22 cellular contexts compared by ENCODE assay signal in genomic region chr6:33726696-33727095, GRCh38. TPM values are rescaled to one million over a fixed set of nuclear protein-coding genes. Genes with fewer than 3 reads are reported as not detected.
"Had no signal": no experiment of that assay in that cellular context is flagged by ENCODE, and none has a peak within 500 bp of the region (broad histone marks: within the 10 kb centered on the region; RNA-seq: fewer than 3 reads in every experiment).

No MANE protein-coding gene starts in this region.

- H3K4me1 ChIP-seq: foreskin keratinocyte, suprapubic skin had no signal

- H3K27me3 ChIP-seq: cardiac muscle cell, neural progenitor cell, sigmoid colon, thyroid gland had no signal

- ATAC-seq: foreskin keratinocyte; left lung; mucosa of descending colon; naive thymus-derived CD8-positive, alpha-beta T cell; stimulated activated naive CD8-positive, alpha-beta T cell treated with anti-CD3 and anti-CD28 coated beads, Interleukin-15, Interleukin-2, amounts not matched to agents 100 U/mL and 50 U/mL, for 24 hours had no signal

- H3K4me3 ChIP-seq: cardiac muscle cell, left lung, mucosa of descending colon, neural progenitor cell, prostate gland, sigmoid colon, suprapubic skin, thyroid gland had no signal

- H3K9ac ChIP-seq: neural progenitor cell, parathyroid adenoma had no signal

- H3K27ac ChIP-seq: cardiac muscle cell, foreskin keratinocyte, left lung, neural progenitor cell, parathyroid adenoma, sigmoid colon, suprapubic skin had no signal

- FAIRE-seq: colon, islet of Langerhans, small intestine, urothelium cell line had no signal

- H3K36me3 ChIP-seq: cardiac muscle cell, left lung, neural progenitor cell, prostate gland, suprapubic skin, thyroid gland had no signal

- DNase-seq: dermis blood vessel endothelial cell; foreskin keratinocyte; head of caudate nucleus; hypothalamus; left lung; mucosa of descending colon; occipital lobe; retina; sigmoid colon; small intestine; stimulated activated CD4-positive, alpha-beta T cell treated with anti-CD3 and anti-CD28 coated beads, Interleukin-12 subunit alpha, Interleukin-12 subunit beta, amount 100 ng/mL, for 4 hours; stimulated activated naive CD8-positive, alpha-beta T cell treated with anti-CD3 and anti-CD28 coated beads, Interleukin-15, Interleukin-2, amounts not matched to agents 100 U/mL and 50 U/mL, for 24 hours; thyroid gland had no signal

- H2AFZ ChIP-seq: neural progenitor cell, parathyroid adenoma had no signal

- H3K9me3 ChIP-seq: left lung, mucosa of descending colon, prostate gland, sigmoid colon, suprapubic skin, thyroid gland had no signal

- H3K4me2 ChIP-seq: neural progenitor cell had no signal

RNA-seq across cellular contexts. Expression of gene IP6K3, which starts 20.0 kb away (rescaled TPM):
- total RNA-seq: foreskin keratinocyte; naive thymus-derived CD8-positive, alpha-beta T cell; occipital lobe had no signal
- polyA plus RNA-seq: foreskin keratinocyte; naive thymus-derived CD8-positive, alpha-beta T cell had no signal
